14 cellular contexts compared by ENCODE assay signal in the genomic region with DNA sequence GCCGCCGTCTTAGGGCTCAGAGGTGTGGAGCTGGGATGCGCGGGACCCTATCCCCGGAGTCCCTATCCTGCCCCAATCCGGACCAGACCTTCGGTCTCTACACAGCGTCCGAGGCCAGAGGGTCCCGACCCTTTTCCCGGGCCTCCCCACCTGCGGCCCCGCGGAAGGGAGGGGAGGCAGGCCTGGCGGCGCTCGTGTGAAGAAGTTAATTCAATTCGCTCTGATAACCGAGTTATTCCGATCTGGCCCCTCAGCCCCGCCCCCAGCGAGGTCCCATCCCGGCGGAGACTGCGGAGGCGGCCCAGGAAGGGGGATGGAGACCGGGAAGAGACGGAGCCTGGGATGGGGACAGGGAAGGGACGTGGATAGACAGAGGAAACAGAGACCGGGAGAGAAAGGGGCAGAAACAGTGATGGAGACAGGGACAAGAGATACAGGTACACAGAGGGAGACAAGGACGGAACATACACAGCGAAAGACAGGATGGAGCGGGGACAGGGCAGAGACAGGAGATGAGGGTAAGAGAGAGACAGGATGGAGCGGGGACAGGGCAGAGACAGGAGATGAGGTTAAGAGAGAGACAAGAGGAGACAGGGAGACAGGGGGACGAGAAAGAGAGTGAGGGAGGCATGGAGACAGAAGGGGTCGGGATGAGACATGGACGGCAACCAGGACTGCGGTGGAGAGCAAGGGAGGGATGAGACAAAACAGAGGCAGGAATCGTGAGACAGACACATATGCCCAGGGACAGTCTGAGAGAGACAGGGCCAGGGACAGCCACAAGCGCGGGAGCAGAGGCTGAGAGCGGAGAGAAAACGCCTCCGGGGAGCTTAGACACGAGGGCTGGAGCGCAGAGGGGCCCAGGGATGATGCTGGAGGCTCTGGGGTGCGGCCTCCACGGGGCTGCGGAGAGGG. TPM values are rescaled to one million over a fixed set of nuclear protein-coding genes. Genes with fewer than 3 reads are reported as not detected.
DNase-seq lines count a peak whose midpoint lies in the region; ATAC-seq and TF ChIP-seq lines count a peak whose summit lies in the region.
"Had no signal": no experiment of that assay in that cellular context is flagged by ENCODE, and none has a peak within 500 bp of the region (broad histone marks: within the 10 kb centered on the region; RNA-seq: fewer than 3 reads in every experiment).

No MANE protein-coding gene starts in this region.

- H3K27ac Mint-ChIP-seq in stimulated activated naive CD8-positive, alpha-beta T cell treated with anti-CD3 and anti-CD28 coated beads, Interleukin-15, amount 100 ng/mL, for 72 hours: no peak overlapping the region
- H3K27ac Mint-ChIP-seq in natural killer cell: no peak overlapping the region

- intact Hi-C loops in natural killer cell (cut with micrococcal nuclease): no loop called here

- H3K27ac ChIP-seq in brain microvascular endothelial cell: no peak overlapping the region

- ATAC-seq in stimulated activated naive CD8-positive, alpha-beta T cell treated with anti-CD3 and anti-CD28 coated beads, Interleukin-15, amount 100 ng/mL, for 72 hours: no peak
- no peak for ATAC-seq in stimulated activated naive CD8-positive, alpha-beta T cell treated with anti-CD3 and anti-CD28 coated beads, Interleukin-15, Interleukin-2, amounts not matched to agents 100 U/mL and 50 U/mL, for 24 hours
- ATAC-seq in natural killer cell (no peak), GM19023 (IDR thresholded peaks at IDR 0.05; ENCODE audit: unreplicated experiment) (no peak)
- no peak for ATAC-seq in activated CD4-positive, CD25-positive, alpha-beta regulatory T cell treated with anti-CD3 and anti-CD28 coated beads, Interleukin-2, amount 50 U/mL, for 24 hours

- in situ Hi-C loops in brain microvascular endothelial cell (cut with HindIII; ENCODE audit: low pct_ligation_motif_present, low sequenced_read_pairs): no loop called here

- H3K4me3 Mint-ChIP-seq in stimulated activated naive CD8-positive, alpha-beta T cell treated with anti-CD3 and anti-CD28 coated beads, Interleukin-15, amount 100 ng/mL, for 72 hours: peak overlapping the region; percentile 0 to 3
- peak overlapping the region; percentile 6 for H3K4me3 Mint-ChIP-seq in natural killer cell

- peaks cover 63% of the 10 kb centered on the region for H3K27me3 ChIP-seq in brain microvascular endothelial cell (replicated peaks)

- peak overlapping the region; percentile 15 for H3K4me3 ChIP-seq in brain microvascular endothelial cell (ENCODE audit: low read depth, low read length)
- H3K4me3 ChIP-seq: lung had no signal

- peaks cover 27% of the 10 kb centered on the region for H3K4me1 Mint-ChIP-seq in stimulated activated naive CD8-positive, alpha-beta T cell treated with anti-CD3 and anti-CD28 coated beads, Interleukin-15, amount 100 ng/mL, for 72 hours
- H3K4me1 Mint-ChIP-seq in natural killer cell: peaks cover 10 to 33% of the 10 kb centered on the region in 2 donors

- no peak for TF ChIP-seq CTCF in brain microvascular endothelial cell (IDR thresholded peaks at IDR 0.05; ENCODE audit: low read depth, low read length, missing control alignments)
- TF ChIP-seq CTCF in natural killer cell (IDR thresholded peaks at IDR 0.05): no peak

- no peaks in the 10 kb centered on the region for H3K36me3 Mint-ChIP-seq in natural killer cell

- H3K27me3 Mint-ChIP-seq in stimulated activated naive CD8-positive, alpha-beta T cell treated with anti-CD3 and anti-CD28 coated beads, Interleukin-15, amount 100 ng/mL, for 72 hours: peaks cover 44% of the 10 kb centered on the region
- H3K27me3 Mint-ChIP-seq in natural killer cell (ENCODE audit: low read depth in 2 of 2): peaks cover 37 to 41% of the 10 kb centered on the region in 2 donors

- DNase-seq in stimulated activated naive CD8-positive, alpha-beta T cell treated with anti-CD3 and anti-CD28 coated beads, Interleukin-15, amount 100 ng/mL, for 72 hours: no peak
- no peak for DNase-seq in stimulated activated naive CD8-positive, alpha-beta T cell treated with anti-CD3 and anti-CD28 coated beads, Interleukin-15, Interleukin-2, amounts not matched to agents 100 U/mL and 50 U/mL, for 24 hours
- DNase-seq in brain microvascular endothelial cell: no peak
- no peak for DNase-seq in natural killer cell
- DNase-seq in NCI-H2029 (lab: John Stamatoyannopoulos, UW): no peak
- no peak for DNase-seq in H4 (ENCODE audit: low spot score)
- DNase-seq: NCI-H526 treated with DMSO at 0.1 percent for 48 hours; stimulated activated CD4-positive, alpha-beta T cell treated with anti-CD3 and anti-CD28 coated beads, Interleukin-12 subunit alpha, Interleukin-12 subunit beta, amount 100 ng/mL, for 4 hours; stimulated activated naive CD4-positive, alpha-beta T cell had no signal

- no peaks in the 10 kb centered on the region for H3K36me3 ChIP-seq in brain microvascular endothelial cell (replicated peaks)

- H3K9me3 Mint-ChIP-seq in stimulated activated naive CD8-positive, alpha-beta T cell treated with anti-CD3 and anti-CD28 coated beads, Interleukin-15, amount 100 ng/mL, for 72 hours: no peaks in the 10 kb centered on the region
- H3K9me3 Mint-ChIP-seq in natural killer cell: no peaks in the 10 kb centered on the region

RNA-seq across cellular contexts. Expression of a gene that starts 0.6 kb away (rescaled TPM):
- not detected for total RNA-seq in natural killer cell
- total RNA-seq in H4 (2014; rRNA removed; shearing (Covaris generic)): not detected in 2 replicates
- total RNA-seq: fibroblast of lung; lung; T-helper 1 cell treated with Interleukin-12 subunit alpha and Interleukin-12 subunit beta and Interleukin-4 antibody, amounts not matched to agents 30 ng/mL and 1 ng/mL, for 36 hours had no signal

RNA-seq across cellular contexts. Expression of a gene that starts 20.0 kb away (rescaled TPM):
- total RNA-seq in natural killer cell: 100 to 1,000 TPM; 193 to 207 (median 195) TPM
- 23.6 and 40.7 TPM in 2 replicates for total RNA-seq in H4 (2014; rRNA removed; shearing (Covaris generic))

RNA-seq across cellular contexts. Expression of a gene that starts 28.0 kb away (rescaled TPM):
- not detected for total RNA-seq in natural killer cell
- total RNA-seq in H4 (2014; rRNA removed; shearing (Covaris generic)): not detected in 2 replicates
- total RNA-seq: fibroblast of lung; T-helper 1 cell treated with Interleukin-12 subunit alpha and Interleukin-12 subunit beta and Interleukin-4 antibody, amounts not matched to agents 30 ng/mL and 1 ng/mL, for 36 hours had no signal

RNA-seq across cellular contexts. Expression of a gene that starts 52.6 kb away (rescaled TPM):
- total RNA-seq in natural killer cell: not detected
- total RNA-seq in H4 (2014; rRNA removed; shearing (Covaris generic)): 3.4 and 6.6 TPM in 2 replicates
- total RNA-seq: fibroblast of lung; T-helper 1 cell treated with Interleukin-12 subunit alpha and Interleukin-12 subunit beta and Interleukin-4 antibody, amounts not matched to agents 30 ng/mL and 1 ng/mL, for 36 hours had no signal
